In genomic region chr18:54222922-54223567, GRCh38 we compare ENCODE assay signal across 8 cellular contexts. TPM values are rescaled to one million over a fixed set of nuclear protein-coding genes. Genes with fewer than 3 reads are reported as not detected.
DNase-seq lines count a peak whose midpoint lies in the region; ATAC-seq, FAIRE-seq and TF ChIP-seq lines count a peak whose summit lies in the region.

No MANE protein-coding gene starts in this region.

- BruUV-seq in PC-9 (replicated peaks; lab: Mats Ljungman, UMichigan) (TSS peak; percentile 58), GM12878 (replicated peaks; lab: Mats Ljungman, UMichigan) (TSS peak; percentile 55)

- H3K4me1 Mint-ChIP-seq in mesothelial cell of epicardium (peaks cover 36% of the 10 kb centered on the region), type B pancreatic cell (ENCODE audit: unreplicated experiment) (peaks cover 22% of the 10 kb centered on the region)

- under 1% methylated on average over 5 of the region's 5 CpGs for WGBS in GM12878 (ENCODE audit: insufficient coverage, insufficient replicate concordance, low lambda C conversion rate, missing lambda C conversion rate)

- DNase-seq in AG04449 (ENCODE audit: low read depth, low spot score) (no peak), PC-9 (peak in 1 of 2 experiments; percentile 5), GM12878 (ENCODE audit: low read depth, low spot score) (peak; percentile 78), mesothelial cell of epicardium (ENCODE audit: low spot score in 2 of 2, unreplicated experiment in 2 of 2) (no peak), type B pancreatic cell (ENCODE audit: extremely low spot score, unreplicated experiment) (no peak), SIG-M5 treated with dmso at 0.1 percent for 504 hours (lab: John Stamatoyannopoulos, UW; ENCODE audit: unreplicated experiment) (no peak)

- peak overlapping the region; percentile 65 for H3K9ac ChIP-seq in GM12878 (ENCODE audit: control insufficient read depth, insufficient read depth, low read length)

- peak overlapping the region; percentile 90 for H3K4me3 ChIP-seq in AG04449 (ENCODE audit: low read depth, low read length)
- H3K4me3 ChIP-seq in PC-9 = peak overlapping the region; percentile 55
- peak overlapping the region; percentile 77 for H3K4me3 ChIP-seq in GM12878

- in situ Hi-C loops in GM12878 (cut with MboI) = loop anchor here (5.0 to 10.0 kb wide), 2 partner anchors 39 to 132 kb away; partner anchors contain the start of genes C18orf54 and STARD6

- H3K36me3 ChIP-seq in PC-9 (ENCODE audit: low read depth) (0 out of 2 replicates have a peak, but pooled peaks cover 9% of the 10 kb centered on the region), GM12878 (ENCODE audit: control insufficient read depth in 2 of 2, insufficient read depth in 2 of 2, low read length in 1 of 2) (no peaks in the 10 kb centered on the region)

- H3K27ac ChIP-seq in PC-9 = peak overlapping the region; percentile 87
- H3K27ac ChIP-seq in GM12878 (ENCODE audit: control insufficient read depth, insufficient read depth) = peak overlapping the region; percentile 88

- TF ChIP-seq CTCF in AG04449 (IDR thresholded peaks at IDR 0.05; ENCODE audit: insufficient read depth, low read length, missing control alignments) (no peak), PC-9 (conservative IDR thresholded peaks at IDR 0.05) (peak; percentile 56), GM12878 (IDR thresholded peaks at IDR 0.05 in 2 of 3, conservative IDR thresholded peaks at IDR 0.05 in 1 of 3; ENCODE audit: control insufficient read depth in 2 of 3, extremely low read depth in 1 of 3, insufficient read depth in 1 of 3, low read depth in 3 of 3, low read length in 3 of 3) (peak; percentile 47 to 64 (median 61); a peak in 5 of 6 replicates), mesothelial cell of epicardium (IDR thresholded peaks at IDR 0.05; ENCODE audit: unreplicated experiment) (no peak), type B pancreatic cell (conservative IDR thresholded peaks at IDR 0.05) (no peak)

- H3K27ac Mint-ChIP-seq in mesothelial cell of epicardium (peak overlapping the region; percentile 99), type B pancreatic cell (peak overlapping the region; percentile 97)

- peak; percentile 27 for ATAC-seq in GM18519 (IDR thresholded peaks at IDR 0.05; ENCODE audit: low FRiP score, unreplicated experiment)
- ATAC-seq in HG03025 (IDR thresholded peaks at IDR 0.05; ENCODE audit: low FRiP score, unreplicated experiment) = peak; percentile 24
- peak; percentile 60 for ATAC-seq in GM12878

- FAIRE-seq in GM12878 (lab: Jason Lieb, UNC) = peak; percentile 49

- intact Hi-C loops in PC-9 (cut with micrococcal nuclease; ENCODE audit: unreplicated experiment) (loop anchor here (1.0 kb wide), 2 partner anchors 47 to 74 kb away; no protein-coding TSS in a partner anchor), GM12878 (cut with micrococcal nuclease; ENCODE audit: unreplicated experiment) (loop anchor here (1.0 to 10.0 kb wide), 6 partner anchors 13 to 1092 kb away; partner anchors contain the start of gene POLI)

- H3K27me3 Mint-ChIP-seq in mesothelial cell of epicardium (ENCODE audit: low read depth) (no peaks in the 10 kb centered on the region), type B pancreatic cell (no peaks in the 10 kb centered on the region)

- no peak for TF ChIP-seq POLR2A in GM12878 (IDR thresholded peaks at IDR 0.05; ENCODE audit: low read depth, low read length)

- H3K9me3 Mint-ChIP-seq in mesothelial cell of epicardium (no peaks in the 10 kb centered on the region), type B pancreatic cell (no peaks in the 10 kb centered on the region)

- RAD21 ChIA-PET in GM12878 (lab: Charles Lee; ENCODE audit: unreplicated experiment) = interaction anchor here (0.7 to 7.3 kb wide), 15 partner anchors 14 to 169 kb away, joined by 3 to 123 read pairs (median 4); partner anchors contain the start of genes C18orf54, POLI and STARD6

- POLR2A ChIA-PET in AG04449 (lab: Yijun Ruan, JAX) = interaction anchor here (0.6 to 1.6 kb wide), 3 partner anchors 14 to 54 kb away, joined by 3 to 5 read pairs (median 4); partner anchors contain the start of gene POLI
- POLR2A ChIA-PET in PC-9 (lab: Charles Lee; ENCODE audit: unreplicated experiment) = interaction anchor here (0.5 to 0.6 kb wide), 4 partner anchors 11 to 49 kb away, joined by 3 to 10 read pairs (median 4); partner anchors contain the start of gene POLI
- POLR2A ChIA-PET in GM12878 (lab: Charles Lee) = interaction anchor here (0.6 to 2.9 kb wide), 10 partner anchors 9 to 62 kb away, joined by 3 to 16 read pairs (median 4); partner anchors contain the start of gene POLI

- TF ChIP-seq RAD21 in GM12878 (IDR thresholded peaks at IDR 0.05; ENCODE audit: insufficient read depth, low read depth, low read length) = peak; percentile 69

- H3K9me2 ChIP-seq in PC-9 (ENCODE audit: insufficient read depth) = no peaks in the 10 kb centered on the region

- H4K20me1 ChIP-seq in PC-9 (ENCODE audit: insufficient read depth) = peaks cover 53% of the 10 kb centered on the region
- no peaks in the 10 kb centered on the region for H4K20me1 ChIP-seq in GM12878 (ENCODE audit: control insufficient read depth, insufficient read depth)

- H3K4me3 Mint-ChIP-seq in mesothelial cell of epicardium (peak overlapping the region; percentile 96), type B pancreatic cell (peak overlapping the region; percentile 96)

- peaks cover 8% of the 10 kb centered on the region; the same call in 1 of the 2 replicates for H3F3A ChIP-seq in PC-9 (ENCODE audit: insufficient read depth, low read depth)

- TF ChIP-seq EP300 in GM12878 (IDR thresholded peaks at IDR 0.05; ENCODE audit: borderline replicate concordance in 1 of 2, control insufficient read depth in 1 of 2, low read depth in 2 of 2, low read length in 2 of 2) = peak; percentile 72 to 76

- CTCF ChIA-PET in AG04449 (lab: Yijun Ruan, JAX) = interaction anchor here (0.6 to 1.4 kb wide), 3 partner anchors 11 to 47 kb away, joined by 3 to 4 read pairs (median 3); no protein-coding TSS in a partner anchor
- CTCF ChIA-PET in PC-9 (lab: Charles Lee) = interaction anchor here (0.8 to 1.6 kb wide), 4 partner anchors 47 to 170 kb away, joined by 3 to 6 read pairs (median 4); partner anchors contain the start of genes C18orf54, POLI and STARD6
- CTCF ChIA-PET in GM12878 (lab: Yijun Ruan, JAX) = interaction anchor here (0.6 to 6.9 kb wide), 27 partner anchors 9 to 448 kb away, joined by 3 to 97 read pairs (median 3); partner anchors contain the start of genes C18orf54, POLI and STARD6

- H3K4me2 ChIP-seq in PC-9 = peak overlapping the region; percentile 89
- H3K4me2 ChIP-seq in GM12878 (ENCODE audit: control insufficient read depth, insufficient read depth) = peak overlapping the region; percentile 75

- no peaks in the 10 kb centered on the region for H3K27me3 ChIP-seq in PC-9 (ENCODE audit: insufficient read depth, low read depth)
- H3K27me3 ChIP-seq in GM12878 (replicated peaks in 1 of 2; ENCODE audit: control insufficient read depth in 2 of 2, insufficient read depth in 2 of 2, low read length in 1 of 2) = no peaks in the 10 kb centered on the region

- H3K36me3 Mint-ChIP-seq in mesothelial cell of epicardium (no peaks in the 10 kb centered on the region), type B pancreatic cell (peaks cover 17% of the 10 kb centered on the region)

- SMC1A ChIA-PET in GM12878 (lab: Charles Lee; ENCODE audit: uncharacterized antibody, unreplicated experiment) = interaction anchor here (0.6 to 13.3 kb wide), 21 partner anchors 13 to 448 kb away, joined by 3 to 219 read pairs (median 4); partner anchors contain the start of genes C18orf54, POLI and STARD6

- H3K4me1 ChIP-seq in PC-9 (replicated peaks; ENCODE audit: insufficient read depth) = peaks cover 32% of the 10 kb centered on the region
- peaks cover 9% of the 10 kb centered on the region; the same call in 1 of the 2 replicates for H3K4me1 ChIP-seq in GM12878 (ENCODE audit: control insufficient read depth, insufficient read depth, low read length)

- H2AFZ ChIP-seq in PC-9 (no peak overlapping the region), GM12878 (ENCODE audit: control insufficient read depth, low read depth, low read length) (no peak overlapping the region)

- H3K79me2 ChIP-seq in PC-9 (ENCODE audit: low read depth) (peaks cover 58% of the 10 kb centered on the region), GM12878 (ENCODE audit: control insufficient read depth, insufficient read depth, low read length) (peaks cover 65% of the 10 kb centered on the region)

- H3K9me3 ChIP-seq in PC-9 (ENCODE audit: insufficient read depth, low read depth) = no peaks in the 10 kb centered on the region
- no peaks in the 10 kb centered on the region for H3K9me3 ChIP-seq in GM12878 (replicated peaks; ENCODE audit: control insufficient read depth, insufficient read depth, low read length)

RNA-seq across cellular contexts. Expression of gene MBD2, which starts 1.4 kb away (rescaled TPM):
- 72.0 and 80.9 TPM in 2 replicates for total RNA-seq in PC-9 (2021)
- total RNA-seq in GM12878 (2013; cell fraction: nucleolus; rRNA removed) = 77.2 and 78.5 TPM in 2 replicates
- 57.0 and 61.0 TPM in 2 replicates for total RNA-seq in GM12878 (2014; rRNA removed)
- total RNA-seq in GM12878 (2014; rRNA removed; fragmentation: Illumina TruSeq; extraction: Trizol) = 63.4 and 65.2 TPM in 2 replicates
- total RNA-seq in GM12878 (2021) = 170 and 190 TPM in 2 replicates
- 30.4 TPM for polyA plus RNA-seq in GM12878 (2011; ENCODE audit: low read depth)
- 276 and 424 TPM in 2 replicates for polyA plus RNA-seq in GM12878 (2011; rRNA removed)
- 52.8 and 62.4 TPM in 2 replicates for polyA plus RNA-seq in GM12878 (2011; cell fraction: cytosol; rRNA removed)
- 77.7 and 86.1 TPM in 2 replicates for polyA plus RNA-seq in GM12878 (2011; cell fraction: nucleus; rRNA removed)
- polyA plus RNA-seq in GM12878 (2012) = 60.1 and 91.8 TPM in 2 replicates
- polyA plus RNA-seq in GM12878 (2014; fragmentation: Illumina TruSeq; extraction: Trizol) = 86.0 and 97.2 TPM in 2 replicates
- polyA plus RNA-seq in GM12878 (2014; fragmentation: Nextera tagmentation; extraction: Ambion mirVana) = 10 to 100 TPM; 27.0 to 53.5 TPM
- polyA plus RNA-seq in GM12878 (2014; rRNA removed) = 58.9 and 59.4 TPM in 2 replicates
- polyA plus RNA-seq in GM12878 (2016; fragmentation: Nextera tagmentation; extraction: Ambion mirVana) = 10 to 100 TPM; 24.1 to 31.3 TPM
- polyA minus RNA-seq in GM12878 (2011; rRNA and poly(A)+ RNA removed) = 81.7 and 105 TPM in 2 replicates
- 102 and 156 TPM in 2 replicates for polyA minus RNA-seq in GM12878 (2011; cell fraction: cytosol; rRNA and poly(A)+ RNA removed)
- 30.2 and 54.2 TPM in 2 replicates for polyA minus RNA-seq in GM12878 (2011; cell fraction: nucleus; rRNA and poly(A)+ RNA removed)
- total RNA-seq in mesothelial cell of epicardium = 61.5 to 66.0 TPM (median 62.6 TPM) in 3 replicates
- 48.8 and 100 TPM in 2 replicates for total RNA-seq in type B pancreatic cell (ENCODE audit: low replicate concordance)

RNA-seq across cellular contexts. Expression of gene POLI, which starts 46.3 kb away (rescaled TPM):
- total RNA-seq in PC-9 (2021) (11.9 and 17.6 TPM in 2 replicates), GM12878 (2014; rRNA removed) (8.8 and 10.0 TPM in 2 replicates), GM12878 (2014; rRNA removed; fragmentation: Illumina TruSeq; extraction: Trizol) (8.2 and 8.6 TPM in 2 replicates), GM12878 (2021) (6.4 TPM in 2 replicates), mesothelial cell of epicardium (36.4 to 47.8 TPM (median 43.9 TPM) in 3 replicates), type B pancreatic cell (ENCODE audit: low replicate concordance) (29.0 and 44.2 TPM in 2 replicates)
- 89.3 and 93.7 TPM in 2 replicates for total RNA-seq in GM12878 (2013; cell fraction: nucleolus; rRNA removed)
- polyA plus RNA-seq in GM12878 (2011; ENCODE audit: low read depth) = 4.8 TPM
- polyA plus RNA-seq in GM12878 (2011; rRNA removed) (18.0 and 28.6 TPM in 2 replicates), GM12878 (2014; fragmentation: Illumina TruSeq; extraction: Trizol) (8.0 and 10.7 TPM in 2 replicates), GM12878 (2014; fragmentation: Nextera tagmentation; extraction: Ambion mirVana) (1 to 10 TPM; 2.8 to 2.9 TPM), GM12878 (2014; rRNA removed) (6.9 and 10.5 TPM in 2 replicates), GM12878 (2016; fragmentation: Nextera tagmentation; extraction: Ambion mirVana) (10 to 100 TPM; 13.5 to 14.0 TPM)
- 5.1 and 6.2 TPM in 2 replicates for polyA plus RNA-seq in GM12878 (2011; cell fraction: cytosol; rRNA removed)
- 33.6 and 33.8 TPM in 2 replicates for polyA plus RNA-seq in GM12878 (2011; cell fraction: nucleus; rRNA removed)
- 9.0 and 14.9 TPM in 2 replicates for polyA plus RNA-seq in GM12878 (2012)
- polyA minus RNA-seq in GM12878 (2011; rRNA and poly(A)+ RNA removed) = 14.7 and 17.3 TPM in 2 replicates
- 6.1 and 6.7 TPM in 2 replicates for polyA minus RNA-seq in GM12878 (2011; cell fraction: cytosol; rRNA and poly(A)+ RNA removed)
- polyA minus RNA-seq in GM12878 (2011; cell fraction: nucleus; rRNA and poly(A)+ RNA removed) = 24.1 and 33.1 TPM in 2 replicates

Comparison
In these comparisons a context has a peak if more than half of its experiments do, and no peak if none do; other contexts are left out.
1. CTCF ChIP-seq: peak in PC-9 (single experiment) and GM12878 (3 of 3); none in AG04449 (single experiment), mesothelial cell of epicardium (single experiment) and type B pancreatic cell (single experiment).
2. Peak in every context shown above with its lines, with median percentiles within 50 percentile points of each other: H3K4me3 ChIP-seq and ATAC-seq.